In the genomic region with DNA sequence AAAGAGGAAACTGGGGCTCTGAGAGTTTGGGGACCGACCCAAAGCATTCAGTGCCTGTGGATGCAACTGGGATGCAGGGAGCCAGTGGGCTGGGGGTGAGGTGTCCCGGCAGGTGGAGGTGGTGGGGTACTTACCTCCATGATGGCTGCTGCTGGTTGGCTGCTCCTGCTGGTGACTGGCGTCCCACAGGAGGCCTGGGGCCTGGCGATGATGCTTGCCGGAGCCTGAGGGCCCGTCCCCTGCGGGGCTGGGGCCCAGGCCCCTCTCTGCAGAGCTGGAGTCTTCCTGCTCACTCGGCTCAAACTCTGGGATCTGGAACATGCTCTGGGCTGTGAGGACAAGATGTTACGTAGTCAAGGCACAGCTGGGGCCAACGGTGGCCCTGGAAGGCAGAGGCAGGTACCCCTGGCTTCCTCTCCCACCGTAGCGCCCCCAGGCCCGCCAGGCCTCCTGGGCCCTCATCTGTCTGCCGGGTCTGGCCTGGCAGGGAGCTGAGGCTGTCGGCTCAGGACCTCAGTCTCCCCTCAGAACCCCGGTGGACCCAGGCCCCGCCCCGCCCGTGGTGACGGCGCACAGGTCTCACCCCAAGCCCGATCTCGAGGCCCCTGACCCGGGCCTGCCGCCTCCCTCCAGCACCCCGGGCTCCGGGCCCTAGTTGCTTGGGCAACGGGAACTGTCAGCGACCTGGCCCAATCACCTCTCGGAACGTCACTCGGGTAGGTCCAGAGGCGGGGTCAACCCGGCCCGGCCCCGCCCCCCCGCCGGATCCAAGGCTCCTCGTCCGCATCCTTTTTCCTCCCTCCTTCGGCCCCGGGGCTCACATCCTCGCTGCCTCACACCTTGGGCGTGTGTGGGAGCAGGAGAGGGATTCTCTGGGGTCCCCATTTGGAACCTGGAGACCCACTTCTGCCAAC, we compare ENCODE assay signal across 1 cellular context.
TF ChIP-seq lines count a peak whose summit lies in the region.

A gene (minus strand): TSS at position 618 of the 914 bp plus-strand sequence. CDS start 297 bp downstream, at position 321.

TF ChIP-seq in HepG2, 621 proteins besides CTCF, POLR2A, EP300 and RAD21 (continued from another document and continues in another):
- 0 out of 2 replicates have a peak, but pooled peaks have one; percentile 59 for TF ChIP-seq ZNF326 (CRISPR knock-in tag; IDR thresholded peaks at IDR 0.05; ENCODE audit: borderline replicate concordance)
- TF ChIP-seq ZNF124 (CRISPR knock-in tag; IDR thresholded peaks at IDR 0.05): no peak
- TF ChIP-seq TEAD3 (CRISPR knock-in tag; optimal IDR thresholded peaks at IDR 0.05; ENCODE audit: borderline replicate concordance): no peak
- TF ChIP-seq REXO4 (CRISPR knock-in tag; IDR thresholded peaks at IDR 0.05; ENCODE audit: borderline replicate concordance): no peak
- 0 out of 2 replicates have a peak, but pooled peaks have one; percentile 10 for TF ChIP-seq NRL (CRISPR knock-in tag; IDR thresholded peaks at IDR 0.05; ENCODE audit: borderline replicate concordance)
- no peak for TF ChIP-seq ZNF782 (CRISPR knock-in tag; IDR thresholded peaks at IDR 0.05; ENCODE audit: borderline replicate concordance)
- TF ChIP-seq, protein P1, sequence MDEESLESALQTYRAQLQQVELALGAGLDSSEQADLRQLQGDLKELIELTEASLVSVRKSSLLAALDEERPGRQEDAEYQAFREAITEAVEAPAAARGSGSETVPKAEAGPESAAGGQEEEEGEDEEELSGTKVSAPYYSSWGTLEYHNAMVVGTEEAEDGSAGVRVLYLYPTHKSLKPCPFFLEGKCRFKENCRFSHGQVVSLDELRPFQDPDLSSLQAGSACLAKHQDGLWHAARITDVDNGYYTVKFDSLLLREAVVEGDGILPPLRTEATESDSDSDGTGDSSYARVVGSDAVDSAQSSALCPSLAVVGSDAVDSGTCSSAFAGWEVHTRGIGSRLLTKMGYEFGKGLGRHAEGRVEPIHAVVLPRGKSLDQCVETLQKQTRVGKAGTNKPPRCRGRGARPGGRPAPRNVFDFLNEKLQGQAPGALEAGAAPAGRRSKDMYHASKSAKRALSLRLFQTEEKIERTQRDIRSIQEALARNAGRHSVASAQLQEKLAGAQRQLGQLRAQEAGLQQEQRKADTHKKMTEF (CRISPR knock-in tag; IDR thresholded peaks at IDR 0.05): no peak; the same call in 1 of the 2 replicates
- TF ChIP-seq MIXL1 (CRISPR knock-in tag; IDR thresholded peaks at IDR 0.05): no peak
- no peak for TF ChIP-seq MAFG (CRISPR knock-in tag; IDR thresholded peaks at IDR 0.05)
- TF ChIP-seq ZKSCAN1 (IDR thresholded peaks at IDR 0.05; ENCODE audit: low read length): no peak
- TF ChIP-seq RFX5 (IDR thresholded peaks at IDR 0.05; ENCODE audit: low read depth, low read length): no peak
- no peak for TF ChIP-seq ZNF510 (CRISPR knock-in tag; IDR thresholded peaks at IDR 0.05; ENCODE audit: low read depth)
- TF ChIP-seq, protein P2, sequence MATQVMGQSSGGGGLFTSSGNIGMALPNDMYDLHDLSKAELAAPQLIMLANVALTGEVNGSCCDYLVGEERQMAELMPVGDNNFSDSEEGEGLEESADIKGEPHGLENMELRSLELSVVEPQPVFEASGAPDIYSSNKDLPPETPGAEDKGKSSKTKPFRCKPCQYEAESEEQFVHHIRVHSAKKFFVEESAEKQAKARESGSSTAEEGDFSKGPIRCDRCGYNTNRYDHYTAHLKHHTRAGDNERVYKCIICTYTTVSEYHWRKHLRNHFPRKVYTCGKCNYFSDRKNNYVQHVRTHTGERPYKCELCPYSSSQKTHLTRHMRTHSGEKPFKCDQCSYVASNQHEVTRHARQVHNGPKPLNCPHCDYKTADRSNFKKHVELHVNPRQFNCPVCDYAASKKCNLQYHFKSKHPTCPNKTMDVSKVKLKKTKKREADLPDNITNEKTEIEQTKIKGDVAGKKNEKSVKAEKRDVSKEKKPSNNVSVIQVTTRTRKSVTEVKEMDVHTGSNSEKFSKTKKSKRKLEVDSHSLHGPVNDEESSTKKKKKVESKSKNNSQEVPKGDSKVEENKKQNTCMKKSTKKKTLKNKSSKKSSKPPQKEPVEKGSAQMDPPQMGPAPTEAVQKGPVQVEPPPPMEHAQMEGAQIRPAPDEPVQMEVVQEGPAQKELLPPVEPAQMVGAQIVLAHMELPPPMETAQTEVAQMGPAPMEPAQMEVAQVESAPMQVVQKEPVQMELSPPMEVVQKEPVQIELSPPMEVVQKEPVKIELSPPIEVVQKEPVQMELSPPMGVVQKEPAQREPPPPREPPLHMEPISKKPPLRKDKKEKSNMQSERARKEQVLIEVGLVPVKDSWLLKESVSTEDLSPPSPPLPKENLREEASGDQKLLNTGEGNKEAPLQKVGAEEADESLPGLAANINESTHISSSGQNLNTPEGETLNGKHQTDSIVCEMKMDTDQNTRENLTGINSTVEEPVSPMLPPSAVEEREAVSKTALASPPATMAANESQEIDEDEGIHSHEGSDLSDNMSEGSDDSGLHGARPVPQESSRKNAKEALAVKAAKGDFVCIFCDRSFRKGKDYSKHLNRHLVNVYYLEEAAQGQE (IDR thresholded peaks at IDR 0.05; ENCODE audit: borderline replicate concordance in 1 of 2, low read depth in 1 of 2, low read length in 2 of 2): no peak
- peak; percentile 37 for TF ChIP-seq ZNF883 (CRISPR knock-in tag; IDR thresholded peaks at IDR 0.05; ENCODE audit: not compliant biosample characterization)
- no peak for TF ChIP-seq ZNF34 (CRISPR knock-in tag; IDR thresholded peaks at IDR 0.05; ENCODE audit: borderline replicate concordance)
- TF ChIP-seq, protein P3, sequence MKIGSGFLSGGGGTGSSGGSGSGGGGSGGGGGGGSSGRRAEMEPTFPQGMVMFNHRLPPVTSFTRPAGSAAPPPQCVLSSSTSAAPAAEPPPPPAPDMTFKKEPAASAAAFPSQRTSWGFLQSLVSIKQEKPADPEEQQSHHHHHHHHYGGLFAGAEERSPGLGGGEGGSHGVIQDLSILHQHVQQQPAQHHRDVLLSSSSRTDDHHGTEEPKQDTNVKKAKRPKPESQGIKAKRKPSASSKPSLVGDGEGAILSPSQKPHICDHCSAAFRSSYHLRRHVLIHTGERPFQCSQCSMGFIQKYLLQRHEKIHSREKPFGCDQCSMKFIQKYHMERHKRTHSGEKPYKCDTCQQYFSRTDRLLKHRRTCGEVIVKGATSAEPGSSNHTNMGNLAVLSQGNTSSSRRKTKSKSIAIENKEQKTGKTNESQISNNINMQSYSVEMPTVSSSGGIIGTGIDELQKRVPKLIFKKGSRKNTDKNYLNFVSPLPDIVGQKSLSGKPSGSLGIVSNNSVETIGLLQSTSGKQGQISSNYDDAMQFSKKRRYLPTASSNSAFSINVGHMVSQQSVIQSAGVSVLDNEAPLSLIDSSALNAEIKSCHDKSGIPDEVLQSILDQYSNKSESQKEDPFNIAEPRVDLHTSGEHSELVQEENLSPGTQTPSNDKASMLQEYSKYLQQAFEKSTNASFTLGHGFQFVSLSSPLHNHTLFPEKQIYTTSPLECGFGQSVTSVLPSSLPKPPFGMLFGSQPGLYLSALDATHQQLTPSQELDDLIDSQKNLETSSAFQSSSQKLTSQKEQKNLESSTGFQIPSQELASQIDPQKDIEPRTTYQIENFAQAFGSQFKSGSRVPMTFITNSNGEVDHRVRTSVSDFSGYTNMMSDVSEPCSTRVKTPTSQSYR (CRISPR knock-in tag; IDR thresholded peaks at IDR 0.05; ENCODE audit: borderline replicate concordance): no peak
- no peak for TF ChIP-seq ZNF570 (CRISPR knock-in tag; IDR thresholded peaks at IDR 0.05; ENCODE audit: borderline replicate concordance)
- TF ChIP-seq, protein P4, sequence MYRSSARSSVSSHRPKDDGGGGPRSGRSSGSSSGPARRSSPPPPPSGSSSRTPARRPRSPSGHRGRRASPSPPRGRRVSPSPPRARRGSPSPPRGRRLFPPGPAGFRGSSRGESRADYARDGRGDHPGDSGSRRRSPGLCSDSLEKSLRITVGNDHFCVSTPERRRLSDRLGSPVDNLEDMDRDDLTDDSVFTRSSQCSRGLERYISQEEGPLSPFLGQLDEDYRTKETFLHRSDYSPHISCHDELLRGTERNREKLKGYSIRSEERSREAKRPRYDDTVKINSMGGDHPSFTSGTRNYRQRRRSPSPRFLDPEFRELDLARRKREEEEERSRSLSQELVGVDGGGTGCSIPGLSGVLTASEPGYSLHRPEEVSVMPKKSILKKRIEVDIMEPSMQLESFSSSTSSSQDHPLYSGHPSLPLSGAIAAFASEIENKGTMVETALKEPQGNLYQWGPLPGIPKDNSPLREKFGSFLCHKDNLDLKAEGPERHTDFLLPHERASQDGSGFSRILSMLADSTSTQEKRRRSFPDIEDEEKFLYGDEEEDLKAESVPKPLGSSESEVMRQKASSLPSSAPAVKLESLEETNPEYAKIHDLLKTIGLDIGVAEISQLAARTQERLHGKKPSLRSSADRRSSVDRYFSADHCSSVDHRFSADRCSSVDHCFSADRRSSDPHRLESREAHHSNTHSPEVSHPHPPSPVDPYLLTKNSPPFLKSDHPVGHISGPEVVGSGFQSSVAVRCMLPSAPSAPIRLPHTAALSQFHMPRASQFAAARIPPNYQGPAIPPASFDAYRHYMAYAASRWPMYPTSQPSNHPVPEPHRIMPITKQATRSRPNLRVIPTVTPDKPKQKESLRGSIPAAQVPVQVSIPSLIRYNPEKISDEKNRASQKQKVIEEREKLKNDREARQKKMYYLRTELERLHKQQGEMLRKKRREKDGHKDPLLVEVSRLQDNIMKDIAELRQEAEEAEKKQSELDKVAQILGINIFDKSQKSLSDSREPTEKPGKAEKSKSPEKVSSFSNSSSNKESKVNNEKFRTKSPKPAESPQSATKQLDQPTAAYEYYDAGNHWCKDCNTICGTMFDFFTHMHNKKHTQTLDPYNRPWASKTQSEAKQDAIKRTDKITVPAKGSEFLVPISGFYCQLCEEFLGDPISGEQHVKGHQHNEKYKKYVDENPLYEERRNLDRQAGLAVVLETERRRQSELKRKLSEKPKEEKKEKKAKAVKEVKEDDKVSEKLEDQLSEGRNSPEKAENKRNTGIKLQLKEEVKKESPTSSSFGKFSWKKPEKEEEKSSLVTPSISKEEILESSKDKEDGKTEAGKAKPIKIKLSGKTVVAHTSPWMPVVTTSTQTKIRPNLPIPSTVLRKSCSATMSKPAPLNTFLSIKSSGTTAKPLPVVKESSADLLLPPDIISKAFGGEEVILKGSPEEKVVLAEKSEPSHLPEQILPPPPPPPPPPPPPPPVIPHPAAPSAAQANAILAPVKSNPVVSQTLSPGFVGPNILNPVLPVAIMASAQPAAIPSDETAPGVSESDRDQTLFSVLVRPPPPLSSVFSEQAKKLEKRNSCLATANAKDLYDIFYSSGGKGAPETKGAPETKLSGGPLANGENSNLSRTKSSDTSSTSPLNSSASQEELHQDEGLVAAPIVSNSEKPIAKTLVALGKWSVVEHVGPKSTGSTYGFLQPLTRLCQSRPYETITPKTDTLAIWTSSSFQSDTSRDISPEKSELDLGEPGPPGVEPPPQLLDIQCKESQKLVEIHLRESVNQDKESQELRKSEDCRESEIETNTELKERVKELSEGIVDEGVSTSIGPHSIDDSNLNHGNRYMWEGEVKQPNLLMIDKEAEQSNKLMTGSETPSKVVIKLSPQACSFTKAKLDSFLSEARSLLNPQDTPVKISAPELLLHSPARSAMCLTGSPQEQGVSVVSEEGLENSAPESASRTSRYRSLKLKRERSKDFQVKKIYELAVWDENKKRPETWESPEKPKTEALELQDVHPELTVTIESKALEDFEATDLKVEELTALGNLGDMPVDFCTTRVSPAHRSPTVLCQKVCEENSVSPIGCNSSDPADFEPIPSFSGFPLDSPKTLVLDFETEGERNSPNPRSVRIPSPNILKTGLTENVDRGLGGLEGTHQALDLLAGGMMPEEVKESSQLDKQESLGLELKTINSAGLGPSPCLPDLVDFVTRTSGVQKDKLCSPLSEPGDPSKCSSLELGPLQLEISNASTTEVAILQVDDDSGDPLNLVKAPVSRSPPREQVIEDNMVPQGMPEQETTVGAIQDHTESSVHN (CRISPR knock-in tag; IDR thresholded peaks at IDR 0.05): no peak
- TF ChIP-seq MIER3 (CRISPR knock-in tag; IDR thresholded peaks at IDR 0.05; ENCODE audit: borderline replicate concordance): no peak
- TF ChIP-seq ZFP36 (IDR thresholded peaks at IDR 0.05; ENCODE audit: borderline replicate concordance, low read depth, low read length, partially characterized antibody): no peak
- TF ChIP-seq KAT8 (CRISPR knock-in tag; IDR thresholded peaks at IDR 0.05): peak; percentile 37; the same call in 1 of the 2 replicates
- no peak for TF ChIP-seq ZNF720 (CRISPR knock-in tag; IDR thresholded peaks at IDR 0.05)
- TF ChIP-seq TOE1 (CRISPR knock-in tag; IDR thresholded peaks at IDR 0.05): no peak
- TF ChIP-seq ZNF615 (CRISPR knock-in tag; IDR thresholded peaks at IDR 0.05; ENCODE audit: borderline replicate concordance): no peak
- TF ChIP-seq, protein P5, sequence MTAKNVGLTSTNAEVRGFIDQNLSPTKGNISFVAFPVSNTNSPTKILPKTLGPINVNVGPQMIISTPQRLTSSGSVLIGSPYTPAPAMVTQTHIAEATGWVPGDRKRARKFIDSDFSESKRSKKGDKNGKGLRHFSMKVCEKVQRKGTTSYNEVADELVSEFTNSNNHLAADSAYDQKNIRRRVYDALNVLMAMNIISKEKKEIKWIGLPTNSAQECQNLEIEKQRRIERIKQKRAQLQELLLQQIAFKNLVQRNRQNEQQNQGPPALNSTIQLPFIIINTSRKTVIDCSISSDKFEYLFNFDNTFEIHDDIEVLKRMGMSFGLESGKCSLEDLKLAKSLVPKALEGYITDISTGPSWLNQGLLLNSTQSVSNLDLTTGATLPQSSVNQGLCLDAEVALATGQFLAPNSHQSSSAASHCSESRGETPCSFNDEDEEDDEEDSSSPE (CRISPR knock-in tag; IDR thresholded peaks at IDR 0.05): no peak
- no peak for TF ChIP-seq ZMYM2 (CRISPR knock-in tag; IDR thresholded peaks at IDR 0.05)
- 0 out of 2 replicates have a peak, but pooled peaks have one; percentile 7 for TF ChIP-seq MTA1 (CRISPR knock-in tag; IDR thresholded peaks at IDR 0.05; ENCODE audit: borderline replicate concordance)
- no peak for TF ChIP-seq NR3C1 (CRISPR knock-in tag; IDR thresholded peaks at IDR 0.05)
- TF ChIP-seq U2AF1 (optimal IDR thresholded peaks at IDR 0.05; ENCODE audit: low read depth, low read length): peak; percentile 56
- TF ChIP-seq MEIS1 (CRISPR knock-in tag; IDR thresholded peaks at IDR 0.05; ENCODE audit: borderline replicate concordance): peak; percentile 92; the same call in 1 of the 2 replicates
- no peak for TF ChIP-seq ZNF562 (CRISPR knock-in tag; IDR thresholded peaks at IDR 0.05; ENCODE audit: borderline replicate concordance)
